In genomic region chr7:140175221-140176218, GRCh38 we compare ENCODE assay signal across 1 cellular context.
TF ChIP-seq lines count a peak whose summit lies in the region.

No MANE protein-coding gene starts in this region.

TF ChIP-seq in HEK293, 187 proteins besides CTCF, POLR2A, EP300 and RAD21 (continued from another document and continues in another):
- no peak for TF ChIP-seq GLI4 (tag by site-specific recombination; IDR thresholded peaks at IDR 0.05)
- no peak for TF ChIP-seq ZNF830 (tag by site-specific recombination; IDR thresholded peaks at IDR 0.05; ENCODE audit: low read depth)
- TF ChIP-seq ZNF366 (tag by site-specific recombination; conservative IDR thresholded peaks at IDR 0.05) = no peak
- TF ChIP-seq ZNF768 (tag by site-specific recombination; IDR thresholded peaks at IDR 0.05) = no peak
- TF ChIP-seq ZNF544 (tag by site-specific recombination; IDR thresholded peaks at IDR 0.05) = no peak
- no peak for TF ChIP-seq ZNF10 (tag by site-specific recombination; IDR thresholded peaks at IDR 0.05)
- no peak for TF ChIP-seq ZNF239 (tag by site-specific recombination; IDR thresholded peaks at IDR 0.05)
- no peak for TF ChIP-seq ZFP41 (tag by site-specific recombination; IDR thresholded peaks at IDR 0.05; ENCODE audit: borderline replicate concordance)
- TF ChIP-seq ZNF202 (tag by site-specific recombination; IDR thresholded peaks at IDR 0.05; ENCODE audit: borderline replicate concordance) = no peak
- no peak for TF ChIP-seq ZNF24 (tag by site-specific recombination; IDR thresholded peaks at IDR 0.05)
- peak; percentile 87 for TF ChIP-seq ZNF2 (tag by site-specific recombination; IDR thresholded peaks at IDR 0.05)
- no peak for TF ChIP-seq PBX3 (CRISPR knock-in tag; IDR thresholded peaks at IDR 0.05)
- 0 out of 2 replicates have a peak, but pooled peaks have one; percentile 7 for TF ChIP-seq ZIC2 (tag by site-specific recombination; IDR thresholded peaks at IDR 0.05)
- TF ChIP-seq PRDM6 (tag by site-specific recombination; IDR thresholded peaks at IDR 0.05) = peak; percentile 60
- no peak for TF ChIP-seq ZNF433 (tag by site-specific recombination; IDR thresholded peaks at IDR 0.05; ENCODE audit: low read depth)
- TF ChIP-seq PATZ1 (tag by site-specific recombination; IDR thresholded peaks at IDR 0.05) = peak; percentile 68
- no peak for TF ChIP-seq ZFP69B (tag by site-specific recombination; IDR thresholded peaks at IDR 0.05)
- TF ChIP-seq SP3 (tag by site-specific recombination; IDR thresholded peaks at IDR 0.05) = peak; percentile 51; the same call in 1 of the 2 replicates
- TF ChIP-seq ZNF501 (tag by site-specific recombination; IDR thresholded peaks at IDR 0.05) = 0 out of 2 replicates have a peak, but pooled peaks have one; percentile 14
- TF ChIP-seq SP2 (tag by site-specific recombination; IDR thresholded peaks at IDR 0.05) = peak; percentile 70
- TF ChIP-seq ZNF548 (tag by site-specific recombination; IDR thresholded peaks at IDR 0.05) = no peak
- TF ChIP-seq ZNF416 (tag by site-specific recombination; IDR thresholded peaks at IDR 0.05) = no peak
- TF ChIP-seq ZSCAN16 (tag by site-specific recombination; IDR thresholded peaks at IDR 0.05) = no peak
- TF ChIP-seq HOXD13 (CRISPR knock-in tag; IDR thresholded peaks at IDR 0.05; ENCODE audit: borderline replicate concordance) = no peak
- peak; percentile 84 for TF ChIP-seq ZNF654 (tag by site-specific recombination; IDR thresholded peaks at IDR 0.05; ENCODE audit: low read depth)
- no peak for TF ChIP-seq ZFP3 (tag by site-specific recombination; IDR thresholded peaks at IDR 0.05; ENCODE audit: low read depth)
- no peak for TF ChIP-seq ZNF664 (tag by site-specific recombination; IDR thresholded peaks at IDR 0.05)
- TF ChIP-seq ZNF148 (tag by site-specific recombination; IDR thresholded peaks at IDR 0.05; ENCODE audit: borderline replicate concordance) = no peak
- no peak for TF ChIP-seq ZNF280C (tag by site-specific recombination; IDR thresholded peaks at IDR 0.05)
- TF ChIP-seq REPIN1 (tag by site-specific recombination; IDR thresholded peaks at IDR 0.05; ENCODE audit: low read depth) = no peak
- TF ChIP-seq ZNF518A (tag by site-specific recombination; conservative IDR thresholded peaks at IDR 0.05; ENCODE audit: low read depth) = no peak
- no peak for TF ChIP-seq ZNF585B (tag by site-specific recombination; IDR thresholded peaks at IDR 0.05)
- TF ChIP-seq ZNF76 (tag by site-specific recombination; IDR thresholded peaks at IDR 0.05; ENCODE audit: borderline replicate concordance, low read depth) = no peak
- peak; percentile 67 for TF ChIP-seq ZBTB26 (tag by site-specific recombination; optimal IDR thresholded peaks at IDR 0.05)
- peak; percentile 65; the same call in 1 of the 2 replicates for TF ChIP-seq ZNF629 (tag by site-specific recombination; IDR thresholded peaks at IDR 0.05)
- no peak for TF ChIP-seq ZNF391 (tag by site-specific recombination; IDR thresholded peaks at IDR 0.05; ENCODE audit: borderline replicate concordance, low read depth)
- no peak for TF ChIP-seq SETDB1 (IDR thresholded peaks at IDR 0.05; ENCODE audit: insufficient read length, low read length)
- TF ChIP-seq ZFHX2 (tag by site-specific recombination; conservative IDR thresholded peaks at IDR 0.05) = peak; percentile 92
- TF ChIP-seq MZF1 (tag by site-specific recombination; IDR thresholded peaks at IDR 0.05; ENCODE audit: borderline replicate concordance) = peak; percentile 27; the same call in 1 of the 2 replicates
- no peak for TF ChIP-seq ZNF837 (tag by site-specific recombination; IDR thresholded peaks at IDR 0.05)
- no peak for TF ChIP-seq ZNF274 (IDR thresholded peaks at IDR 0.05; ENCODE audit: low read length)
- TF ChIP-seq ZNF274 (tag by site-specific recombination; IDR thresholded peaks at IDR 0.05; ENCODE audit: borderline replicate concordance) = no peak
- TF ChIP-seq ZNF677 (tag by site-specific recombination; IDR thresholded peaks at IDR 0.05) = no peak
- no peak for TF ChIP-seq ZNF223 (tag by site-specific recombination; IDR thresholded peaks at IDR 0.05)
- TF ChIP-seq ZNF529 (tag by site-specific recombination; IDR thresholded peaks at IDR 0.05; ENCODE audit: insufficient replicate concordance) = no peak
- no peak for TF ChIP-seq ZNF302 (tag by site-specific recombination; IDR thresholded peaks at IDR 0.05; ENCODE audit: low read depth)
- TF ChIP-seq ZBTB20 (tag by site-specific recombination; IDR thresholded peaks at IDR 0.05) = peak; percentile 84
- no peak for TF ChIP-seq MYNN (tag by site-specific recombination; IDR thresholded peaks at IDR 0.05; ENCODE audit: borderline replicate concordance)
- no peak for TF ChIP-seq ZNF292 (tag by site-specific recombination; IDR thresholded peaks at IDR 0.05; ENCODE audit: borderline replicate concordance, low read depth)
- no peak for TF ChIP-seq ZNF354C (tag by site-specific recombination; IDR thresholded peaks at IDR 0.05; ENCODE audit: borderline replicate concordance, low read depth)
- no peak for TF ChIP-seq ZNF155 (tag by site-specific recombination; IDR thresholded peaks at IDR 0.05)
- no peak for TF ChIP-seq ZNF248 (tag by site-specific recombination; IDR thresholded peaks at IDR 0.05)
- no peak for TF ChIP-seq ZNF214 (tag by site-specific recombination; IDR thresholded peaks at IDR 0.05; ENCODE audit: borderline replicate concordance)
- no peak for TF ChIP-seq HOXC10 (CRISPR knock-in tag; IDR thresholded peaks at IDR 0.05)
- TF ChIP-seq ZNF670 (tag by site-specific recombination; IDR thresholded peaks at IDR 0.05; ENCODE audit: low read depth) = no peak
- TF ChIP-seq SP7 (tag by site-specific recombination; IDR thresholded peaks at IDR 0.05) = peak; percentile 82
- TF ChIP-seq ZNF549 (tag by site-specific recombination; IDR thresholded peaks at IDR 0.05) = no peak
- no peak for TF ChIP-seq KLF16 (tag by site-specific recombination; IDR thresholded peaks at IDR 0.05)
- TF ChIP-seq ZBTB21 (tag by site-specific recombination; IDR thresholded peaks at IDR 0.05) = no peak
- no peak for TF ChIP-seq ZNF707 (tag by site-specific recombination; IDR thresholded peaks at IDR 0.05)
- TF ChIP-seq ZNF596 (tag by site-specific recombination; IDR thresholded peaks at IDR 0.05) = peak; percentile 25; the same call in 1 of the 2 replicates
